In the genomic region with DNA sequence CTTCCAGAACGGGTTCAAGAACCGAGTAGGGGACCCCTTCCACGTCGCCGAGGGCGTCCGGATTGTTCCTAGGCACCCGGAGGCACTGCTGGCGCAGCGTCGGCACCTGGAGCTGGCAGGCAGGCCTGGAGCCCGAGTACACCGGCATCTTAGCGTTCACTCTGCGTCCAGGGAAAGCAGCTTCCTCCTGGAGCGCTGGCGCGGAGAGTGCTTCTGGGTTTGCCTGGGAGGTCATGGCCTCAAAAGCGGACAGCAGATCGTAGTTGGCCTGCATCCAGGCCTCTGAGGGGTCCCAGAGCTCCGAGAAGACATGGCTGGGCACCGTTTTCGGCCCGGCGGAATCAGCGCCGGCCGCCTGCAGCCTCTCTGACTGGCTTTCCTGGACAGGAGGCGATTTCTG, we compare ENCODE assay signal across 21 cellular contexts. TPM values are rescaled to one million over a fixed set of nuclear protein-coding genes. Genes with fewer than 3 reads are reported as not detected.
"Had no signal": no experiment of that assay in that cellular context is flagged by ENCODE, and none has a peak within 500 bp of the region (broad histone marks: within the 10 kb centered on the region; RNA-seq: fewer than 3 reads in every experiment).

No MANE protein-coding gene starts in this region.

RNA-seq across cellular contexts. Expression of a gene that starts 6.7 kb away (rescaled TPM):
- total RNA-seq: myocyte; naive thymus-derived CD8-positive, alpha-beta T cell; natural killer cell treated with Interleukin-12 subunit alpha and Interleukin-12 subunit beta and Interleukin-15 and Interleukin-18, amount 100 ng/mL, for 72 hours; neural crest cell; omental fat pad; osteocyte; pancreas; progenitor cell of endocrine pancreas; renal cortical epithelial cell; right cardiac atrium; right lobe of liver; smooth muscle cell; stomach; subcutaneous adipose tissue; temporal lobe; thoracic aorta; thyroid gland; tibial nerve; upper lobe of left lung; ureter; vagina had no signal
- polyA plus RNA-seq: naive thymus-derived CD8-positive, alpha-beta T cell; pancreas; right cardiac atrium; smooth muscle cell had no signal
